9 cellular contexts compared by ENCODE assay signal in genomic region chr15:68930268-68931022, GRCh38. TPM values are rescaled to one million over a fixed set of nuclear protein-coding genes. Genes with fewer than 3 reads are reported as not detected.
DNase-seq lines count a peak whose midpoint lies in the region; ATAC-seq, FAIRE-seq and TF ChIP-seq lines count a peak whose summit lies in the region.
"Had no signal": no experiment of that assay in that cellular context is flagged by ENCODE, and none has a peak within 500 bp of the region (broad histone marks: within the 10 kb centered on the region; RNA-seq: fewer than 3 reads in every experiment).

Gene SPESP1 (plus strand): TSS chr15:68930525. CDS start chr15:68930654, 129 bp downstream.

- H3K4me2 ChIP-seq in hepatocyte: no peak within 1 kb of the TSS

- no peaks in the 10 kb centered on the region for H3K4me1 ChIP-seq in hepatocyte (ENCODE audit: insufficient read depth)

- 98% methylated on average over 56 of the region's 72 CpGs for WGBS in hepatocyte (ENCODE audit: low lambda C conversion rate, missing lambda C conversion rate)

- H3K27ac ChIP-seq in hepatocyte: no peak within 1 kb of the TSS

- TF ChIP-seq CTCF in fibroblast of villous mesenchyme (IDR thresholded peaks at IDR 0.05; ENCODE audit: insufficient read depth, low read depth, low read length) (no peak), hepatocyte (IDR thresholded peaks at IDR 0.05; ENCODE audit: poor library complexity) (no peak)

- no peaks in the 10 kb centered on the region for H3K9me3 Mint-ChIP-seq in activated T-cell treated with anti-CD3 and anti-CD28 coated beads, Interleukin-2, amount 50 U/mL, for 24 hours

- H3K27me3 Mint-ChIP-seq in activated T-cell treated with anti-CD3 and anti-CD28 coated beads, Interleukin-2, amount 50 U/mL, for 24 hours: peaks cover 39% of the 10 kb centered on the region

- H3K9me2 ChIP-seq in hepatocyte (replicated peaks; ENCODE audit: insufficient read depth): no peaks in the 10 kb centered on the region

- H3K27me3 ChIP-seq in H7 (ENCODE audit: control insufficient read depth, insufficient read depth, low read length) (no peaks in the 10 kb centered on the region), hepatocyte (peaks cover 5% of the 10 kb centered on the region)

- H2AFZ ChIP-seq in hepatocyte: no peak within 1 kb of the TSS

- no peaks in the 10 kb centered on the region for H3K9me3 ChIP-seq in hepatocyte (ENCODE audit: low read depth)

- H4K20me1 ChIP-seq in hepatocyte (ENCODE audit: insufficient read depth, poor library complexity, severe bottlenecking): no peaks in the 10 kb centered on the region

- H3K36me3 ChIP-seq in H7 (replicated peaks; ENCODE audit: control insufficient read depth, insufficient read depth, low read length) (no peaks in the 10 kb centered on the region), hepatocyte (replicated peaks; ENCODE audit: insufficient read depth, low read depth) (no peaks in the 10 kb centered on the region)

- H3K79me2 ChIP-seq in hepatocyte: no peaks in the 10 kb centered on the region

- no peak within 1 kb of the TSS for H3K27ac Mint-ChIP-seq in activated T-cell treated with anti-CD3 and anti-CD28 coated beads, Interleukin-2, amount 50 U/mL, for 24 hours

- H3K4me3 Mint-ChIP-seq in activated T-cell treated with anti-CD3 and anti-CD28 coated beads, Interleukin-2, amount 50 U/mL, for 24 hours: peak within 1 kb of the TSS; percentile 44

- H3K4me3 ChIP-seq in H7 (ENCODE audit: insufficient read depth, low read depth, low read length): no peak within 1 kb of the TSS
- H3K4me3 ChIP-seq in fibroblast of villous mesenchyme (ENCODE audit: low read depth, low read length): peak within 1 kb of the TSS; percentile 64
- H3K4me3 ChIP-seq in hepatocyte: no peak within 1 kb of the TSS

- peak; percentile 43 for DNase-seq in H7
- peak; percentile 67 for DNase-seq in activated T-cell treated with anti-CD3 and anti-CD28 coated beads, Interleukin-2, amount 50 U/mL, for 24 hours
- DNase-seq in fibroblast of villous mesenchyme (ENCODE audit: low read depth): peak; percentile 64
- DNase-seq in retina: peak; percentile 54
- no peak for DNase-seq in hepatocyte (ENCODE audit: low spot score)
- DNase-seq in urothelium cell line (ENCODE audit: low spot score): no peak
- DNase-seq in iPS-NIHi7 (ENCODE audit: extremely low spot score): no peak

- no peaks in the 10 kb centered on the region for H3K4me1 Mint-ChIP-seq in activated T-cell treated with anti-CD3 and anti-CD28 coated beads, Interleukin-2, amount 50 U/mL, for 24 hours (ENCODE audit: low read depth)

- no peaks in the 10 kb centered on the region for H3K36me3 Mint-ChIP-seq in activated T-cell treated with anti-CD3 and anti-CD28 coated beads, Interleukin-2, amount 50 U/mL, for 24 hours (ENCODE audit: low read depth)

- ATAC-seq in GM18868 (IDR thresholded peaks at IDR 0.05; ENCODE audit: unreplicated experiment): no peak
- ATAC-seq: HCT116 had no signal

- no peak for FAIRE-seq in urothelium cell line (lab: Jason Lieb, UNC)

RNA-seq across cellular contexts. Expression of gene SPESP1, which starts in this region (rescaled TPM):
- 0.33 and 0.48 TPM in 2 replicates for total RNA-seq in H7 (2014; rRNA removed; shearing (Covaris generic))
- total RNA-seq in fibroblast of villous mesenchyme (1.6 and 3.0 TPM in 2 replicates), hepatocyte (not detected in 2 replicates)
- not detected in 2 replicates for polyA plus RNA-seq in hepatocyte

Comparison
In these comparisons a context has a peak if more than half of its experiments do, and no peak if none do; other contexts are left out.
1. Peak in DNase-seq in H7; RNA of the gene not detected or under 1 TPM.
2. DNase-seq: peak in activated T-cell treated with anti-CD3 and anti-CD28 coated beads, Interleukin-2, amount 50 U/mL, for 24 hours (single experiment), fibroblast of villous mesenchyme (single experiment) and retina (single experiment); none in hepatocyte (single experiment), urothelium cell line (single experiment) and iPS-NIHi7 (single experiment).